12 cellular contexts compared by ENCODE assay signal in the genomic region with DNA sequence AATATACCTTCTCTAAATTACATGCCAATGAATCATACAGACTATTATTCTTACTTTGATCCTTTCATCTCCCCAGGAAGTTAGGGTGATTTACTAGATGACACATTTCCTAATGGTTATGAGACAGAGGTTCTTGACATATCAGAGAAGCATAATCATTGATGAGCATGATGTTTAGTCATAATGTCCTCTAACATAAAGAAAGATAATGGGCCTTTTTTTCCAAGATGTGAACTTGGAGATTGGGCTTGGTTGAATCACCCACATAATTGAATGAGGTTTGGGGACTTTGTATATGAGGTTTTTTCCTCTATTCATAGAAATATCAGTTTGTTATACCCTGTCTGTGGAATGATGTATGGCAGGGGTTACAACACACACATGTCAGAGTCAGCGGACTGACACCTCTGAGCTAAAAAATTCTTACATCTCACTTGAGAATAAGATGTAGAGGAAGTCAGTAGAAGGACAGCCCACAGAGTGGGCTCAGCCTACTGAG.
DNase-seq lines count a peak whose midpoint lies in the region; ATAC-seq and TF ChIP-seq lines count a peak whose summit lies in the region.
"Had no signal": no experiment of that assay in that cellular context is flagged by ENCODE, and none has a peak within 500 bp of the region (broad histone marks: within the 10 kb centered on the region; RNA-seq: fewer than 3 reads in every experiment).

No MANE protein-coding gene starts in this region.

- peaks cover 35% of the 10 kb centered on the region for H3K4me1 ChIP-seq in adipocyte (ENCODE audit: control insufficient read depth, insufficient read depth, low read length)
- H3K4me1 ChIP-seq in tibial nerve: no peaks in the 10 kb centered on the region

- intact Hi-C loops in Calu3 (cut with micrococcal nuclease; ENCODE audit: unreplicated experiment): no loop called here

- no peaks in the 10 kb centered on the region for H3K27me3 Mint-ChIP-seq in Calu3 (ENCODE audit: unreplicated experiment)
- no peaks in the 10 kb centered on the region for H3K27me3 Mint-ChIP-seq in stimulated activated naive B cell treated with anti-CD40 and anti-IgM and Interleukin-4, amounts not matched to agents 10 μg/mL and 1 μg/mL and 100 μg/mL, for 72 hours

- TF ChIP-seq EP300 in tibial nerve (IDR thresholded peaks at IDR 0.05): no peak

- peaks cover 55% of the 10 kb centered on the region for H3K4me1 Mint-ChIP-seq in Calu3 (ENCODE audit: low read depth, unreplicated experiment)
- H3K4me1 Mint-ChIP-seq in stimulated activated naive B cell treated with anti-CD40 and anti-IgM and Interleukin-4, amounts not matched to agents 10 μg/mL and 1 μg/mL and 100 μg/mL, for 72 hours: no peaks in the 10 kb centered on the region
- H3K4me1 Mint-ChIP-seq: GM23338 had no signal

- H3K4me3 ChIP-seq in adipocyte (ENCODE audit: low read length): peak overlapping the region; percentile 58
- no peak overlapping the region for H3K4me3 ChIP-seq in tibial nerve
- H3K4me3 ChIP-seq: GM23338, hepatocyte had no signal

- no peaks in the 10 kb centered on the region for H3K27me3 ChIP-seq in adipocyte (replicated peaks; ENCODE audit: control insufficient read depth, insufficient read depth, low read length)
- no peaks in the 10 kb centered on the region for H3K27me3 ChIP-seq in tibial nerve
- H3K27me3 ChIP-seq: hepatocyte had no signal

- BruUV-seq in Calu3 (replicated peaks; lab: Mats Ljungman, UMichigan): no TSS peak

- TF ChIP-seq CTCF in Calu3 (IDR thresholded peaks at IDR 0.05; ENCODE audit: unreplicated experiment) (no peak), tibial nerve (IDR thresholded peaks at IDR 0.05) (no peak)

- peak overlapping the region; percentile 93 for H3K27ac Mint-ChIP-seq in Calu3 (ENCODE audit: unreplicated experiment)
- H3K27ac Mint-ChIP-seq in stimulated activated naive B cell treated with anti-CD40 and anti-IgM and Interleukin-4, amounts not matched to agents 10 μg/mL and 1 μg/mL and 100 μg/mL, for 72 hours: no peak overlapping the region
- H3K27ac Mint-ChIP-seq: GM23338 had no signal

- no peak overlapping the region for H3K4me3 Mint-ChIP-seq in Calu3 (ENCODE audit: low read depth, unreplicated experiment)
- H3K4me3 Mint-ChIP-seq in stimulated activated naive B cell treated with anti-CD40 and anti-IgM and Interleukin-4, amounts not matched to agents 10 μg/mL and 1 μg/mL and 100 μg/mL, for 72 hours: no peak overlapping the region
- H3K4me3 Mint-ChIP-seq: GM23338 had no signal

- H3K9ac ChIP-seq in adipocyte (ENCODE audit: low read length): peak overlapping the region; percentile 18

- CTCF ChIA-PET in Calu3 (lab: Charles Lee): interaction anchor here (1.0 kb wide), 1 partner anchor 78 kb away, joined by 3 read pairs; no protein-coding TSS in a partner anchor

- peaks cover 18% of the 10 kb centered on the region for H3K36me3 Mint-ChIP-seq in Calu3 (ENCODE audit: insufficient read depth, unreplicated experiment)
- no peaks in the 10 kb centered on the region for H3K36me3 Mint-ChIP-seq in stimulated activated naive B cell treated with anti-CD40 and anti-IgM and Interleukin-4, amounts not matched to agents 10 μg/mL and 1 μg/mL and 100 μg/mL, for 72 hours

- H3K9me3 ChIP-seq in adipocyte (ENCODE audit: control insufficient read depth, low read length) (no peaks in the 10 kb centered on the region), tibial nerve (no peaks in the 10 kb centered on the region)

- H3K27ac ChIP-seq in tibial nerve: no peak overlapping the region
- H3K27ac ChIP-seq: hepatocyte had no signal

- no peak for ATAC-seq in stimulated activated naive B cell treated with anti-CD40 and anti-IgM and Interleukin-4, amounts not matched to agents 10 μg/mL and 1 μg/mL and 100 μg/mL, for 72 hours (replicated peaks)
- ATAC-seq in HG03520 (IDR thresholded peaks at IDR 0.05; ENCODE audit: unreplicated experiment): no peak
- ATAC-seq: GM23338 had no signal

- no peak for TF ChIP-seq POLR2A in tibial nerve (IDR thresholded peaks at IDR 0.05)

- H3K36me3 ChIP-seq in adipocyte (ENCODE audit: control insufficient read depth, insufficient read depth, low read length, severe bottlenecking) (no peaks in the 10 kb centered on the region), tibial nerve (no peaks in the 10 kb centered on the region)

- 64 to 78% methylated on average over 1 of the region's 1 CpG for WGBS in tibial nerve, 2 donors

- peak; percentile 19 for DNase-seq in Calu3
- DNase-seq in HT1080 (ENCODE audit: low read depth): peak; percentile 100
- DNase-seq in adipocyte (ENCODE audit: low read depth): peak; percentile 36
- DNase-seq in kidney tubule cell (ENCODE audit: low spot score): peak; percentile 99
- no peak for DNase-seq in stimulated activated naive B cell treated with anti-CD40 and anti-IgM and Interleukin-4, amounts not matched to agents 10 μg/mL and 1 μg/mL and 100 μg/mL, for 72 hours
- no peak for DNase-seq in NK-92 (lab: John Stamatoyannopoulos, UW; ENCODE audit: unreplicated experiment)
- DNase-seq in tibial nerve (ENCODE audit: low spot score in 2 of 2): no peak
- DNase-seq: DMS153, NCI-H187 had no signal

- H3K9me3 Mint-ChIP-seq in Calu3 (ENCODE audit: low read depth, unreplicated experiment): no peaks in the 10 kb centered on the region
- H3K9me3 Mint-ChIP-seq in stimulated activated naive B cell treated with anti-CD40 and anti-IgM and Interleukin-4, amounts not matched to agents 10 μg/mL and 1 μg/mL and 100 μg/mL, for 72 hours: peaks cover 3 to 4% of the 10 kb centered on the region in 2 donors

Comparison
In these comparisons a context has a peak if more than half of its experiments do, and no peak if none do; other contexts are left out.
1. DNase-seq: peak in Calu3 (single experiment), HT1080 (single experiment), adipocyte (single experiment) and kidney tubule cell (single experiment); none in stimulated activated naive B cell treated with anti-CD40 and anti-IgM and Interleukin-4, amounts not matched to agents 10 μg/mL and 1 μg/mL and 100 μg/mL, for 72 hours (single experiment), NK-92 (single experiment) and tibial nerve (0 of 2).